13 cellular contexts compared by ENCODE assay signal in the genomic region with DNA sequence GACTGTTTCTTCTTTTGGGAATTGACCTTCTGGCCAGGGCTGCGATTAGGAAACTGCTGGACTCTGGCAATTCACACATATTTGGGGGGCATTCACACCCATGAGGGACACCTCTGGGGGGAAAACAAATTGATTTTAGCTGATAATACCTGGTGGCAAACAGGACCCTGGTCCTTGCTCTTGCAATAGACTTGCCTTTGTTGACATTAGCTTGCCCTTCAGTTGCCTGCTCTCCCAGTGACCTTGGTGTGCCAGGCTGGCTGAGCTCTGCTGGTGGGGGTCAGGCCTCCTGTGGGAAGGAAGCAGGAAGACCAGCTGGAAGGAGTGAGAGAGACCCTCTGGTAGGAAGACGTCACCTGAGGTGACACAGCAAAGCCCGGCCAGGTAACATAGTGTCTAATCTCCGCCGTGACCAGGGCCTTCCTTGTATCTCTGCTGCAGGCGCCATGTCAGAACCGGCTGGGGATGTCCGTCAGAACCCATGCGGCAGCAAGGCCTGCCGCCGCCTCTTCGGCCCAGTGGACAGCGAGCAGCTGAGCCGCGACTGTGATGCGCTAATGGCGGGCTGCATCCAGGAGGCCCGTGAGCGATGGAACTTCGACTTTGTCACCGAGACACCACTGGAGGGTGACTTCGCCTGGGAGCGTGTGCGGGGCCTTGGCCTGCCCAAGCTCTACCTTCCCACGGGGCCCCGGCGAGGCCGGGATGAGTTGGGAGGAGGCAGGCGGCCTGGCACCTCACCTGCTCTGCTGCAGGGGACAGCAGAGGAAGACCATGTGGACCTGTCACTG. TPM values are rescaled to one million over a fixed set of nuclear protein-coding genes. Genes with fewer than 3 reads are reported as not detected.
A peak's percentile ranks its signal among the peaks of the same experiment; 100 is the strongest.
DNase-seq lines count a peak whose midpoint lies in the region; ATAC-seq and TF ChIP-seq lines count a peak whose summit lies in the region.
"Had no signal": no experiment of that assay in that cellular context is flagged by ENCODE, and none has a peak within 500 bp of the region (broad histone marks: within the 10 kb centered on the region; RNA-seq: fewer than 3 reads in every experiment).

No MANE protein-coding gene starts in this region.

- H3K36me3 ChIP-seq in adipocyte (ENCODE audit: control insufficient read depth, insufficient read depth, low read length, severe bottlenecking) (peaks cover 66% of the 10 kb centered on the region), muscle layer of duodenum (ENCODE audit: control insufficient read depth in 1 of 2, insufficient read depth in 2 of 2, low read length in 2 of 2) (peaks cover 48 to 49% of the 10 kb centered on the region in 2 donors), Caco-2 (ENCODE audit: control insufficient read depth, insufficient read depth, low read length) (no peaks in the 10 kb centered on the region), prostate gland (peaks cover 3 to 14% of the 10 kb centered on the region in 2 donors)

- no peaks in the 10 kb centered on the region for H3K27me3 Mint-ChIP-seq in Caco-2 (ENCODE audit: insufficient read depth, unreplicated experiment)

- DNase-seq in adipocyte (ENCODE audit: low read depth) (no peak), Caco-2 (no peak), prostate gland (ENCODE audit: low spot score) (no peak)
- DNase-seq: hippocampal formation; naive thymus-derived CD8-positive, alpha-beta T cell; NCI-H526 treated with DMSO at 0.1 percent for 48 hours had no signal

- H3K36me3 Mint-ChIP-seq in Caco-2 (ENCODE audit: insufficient read depth, unreplicated experiment): peaks cover 11% of the 10 kb centered on the region
- H3K36me3 Mint-ChIP-seq: naive thymus-derived CD8-positive, alpha-beta T cell had no signal

- peaks cover 14% of the 10 kb centered on the region for H3K4me1 Mint-ChIP-seq in Caco-2 (ENCODE audit: low read depth, unreplicated experiment)

- H3K4me1 ChIP-seq in adipocyte (ENCODE audit: control insufficient read depth, insufficient read depth, low read length) (peaks cover 28% of the 10 kb centered on the region), muscle layer of duodenum (ENCODE audit: control insufficient read depth in 1 of 2, insufficient read depth in 2 of 2, low read length in 2 of 2) (peaks cover 17 to 28% of the 10 kb centered on the region in 2 donors), Caco-2 (peaks cover 15% of the 10 kb centered on the region), prostate gland (replicated peaks) (no peaks in the 10 kb centered on the region)

- H3K9me3 Mint-ChIP-seq in Caco-2 (ENCODE audit: unreplicated experiment): no peaks in the 10 kb centered on the region
- H3K9me3 Mint-ChIP-seq: naive thymus-derived CD8-positive, alpha-beta T cell had no signal

- TF ChIP-seq CTCF in C4-2B (conservative IDR thresholded peaks at IDR 0.05): no peak
- TF ChIP-seq CTCF in Caco-2 (IDR thresholded peaks at IDR 0.05; ENCODE audit: insufficient read depth in 1 of 2, low read depth in 1 of 2, low read length in 1 of 2, severe bottlenecking in 1 of 2, unreplicated experiment in 1 of 2): no peak
- no peak for TF ChIP-seq CTCF in prostate gland (IDR thresholded peaks at IDR 0.05)

- POLR2A ChIA-PET in Caco-2 (lab: Charles Lee): interaction anchor here (0.6 kb wide), 1 partner anchor 69 kb away, joined by 4 read pairs; no protein-coding TSS in a partner anchor

- H3K9me3 ChIP-seq in adipocyte (ENCODE audit: control insufficient read depth, low read length) (no peaks in the 10 kb centered on the region), muscle layer of duodenum (ENCODE audit: control insufficient read depth in 1 of 2, low read length in 2 of 2) (no peaks in the 10 kb centered on the region), Caco-2 (no peaks in the 10 kb centered on the region), prostate gland (no peaks in the 10 kb centered on the region)
- H3K9me3 ChIP-seq: thyroid gland had no signal

- CTCF ChIA-PET in Caco-2 (lab: Charles Lee): interaction anchor here (1.4 kb wide), 1 partner anchor 69 kb away, joined by 3 read pairs; no protein-coding TSS in a partner anchor

- 95% methylated on average over 29 of the region's 29 CpGs for WGBS in prostate gland

- H3K4me3 ChIP-seq in adipocyte (ENCODE audit: low read length) (peak overlapping the region; percentile 99), muscle layer of duodenum (ENCODE audit: low read depth in 1 of 2, low read length in 2 of 2) (no peak overlapping the region), Caco-2 (ENCODE audit: low read depth, low read length) (no peak overlapping the region), prostate gland (no peak overlapping the region)
- H3K4me3 ChIP-seq: dorsolateral prefrontal cortex, thyroid gland had no signal

- no peak overlapping the region for H3K27ac Mint-ChIP-seq in Caco-2 (ENCODE audit: unreplicated experiment)

- intact Hi-C loops in Caco-2 (cut with micrococcal nuclease; ENCODE audit: unreplicated experiment): loop anchor here (10.0 kb wide), 1 partner anchor 71 kb away; no protein-coding TSS in a partner anchor
- intact Hi-C loops in prostate gland (cut with DNase I): loop anchor here (5.0 kb wide), 1 partner anchor 73 kb away; no protein-coding TSS in a partner anchor

- H3K27ac ChIP-seq in C4-2B (peak overlapping the region; percentile 80), muscle layer of duodenum (ENCODE audit: low read length) (peak overlapping the region; percentile 66), prostate gland (no peak overlapping the region)

- no peak overlapping the region for H3K4me3 Mint-ChIP-seq in Caco-2 (ENCODE audit: unreplicated experiment)

- H3K9ac ChIP-seq in adipocyte (ENCODE audit: low read length): peak overlapping the region; percentile 80

- no TSS peak for BruUV-seq in Caco-2 (replicated peaks; lab: Mats Ljungman, UMichigan)

- H3K27me3 ChIP-seq in adipocyte (replicated peaks; ENCODE audit: control insufficient read depth, insufficient read depth, low read length): no peaks in the 10 kb centered on the region
- no peaks in the 10 kb centered on the region for H3K27me3 ChIP-seq in muscle layer of duodenum (ENCODE audit: low read depth, low read length)
- H3K27me3 ChIP-seq in Caco-2 (replicated peaks; ENCODE audit: control insufficient read depth, insufficient read depth, low read length): no peaks in the 10 kb centered on the region
- H3K27me3 ChIP-seq in prostate gland (replicated peaks; ENCODE audit: insufficient read depth): no peaks in the 10 kb centered on the region
- H3K27me3 ChIP-seq: dorsolateral prefrontal cortex, thyroid gland had no signal

- no peak for ATAC-seq in GM18870 (IDR thresholded peaks at IDR 0.05; ENCODE audit: unreplicated experiment)
- no peak for ATAC-seq in GM18511 (IDR thresholded peaks at IDR 0.05; ENCODE audit: unreplicated experiment)
- ATAC-seq: naive thymus-derived CD8-positive, alpha-beta T cell had no signal

- peak; percentile 11 for TF ChIP-seq POLR2A in GM19099 (IDR thresholded peaks at IDR 0.05; ENCODE audit: extremely low read depth, insufficient read length, low read depth)
- no peak for TF ChIP-seq POLR2A in prostate gland (IDR thresholded peaks at IDR 0.05)

RNA-seq across cellular contexts. Expression of gene CDKN1A, which starts 5.3 kb away (rescaled TPM):
- 3.0 and 3.4 TPM in 2 replicates for total RNA-seq in Caco-2 (2022)
- total RNA-seq in prostate gland: 100 to 1,000 TPM in 1 of 2 donors, 10 to 100 TPM in 1; 69.7 to 148 TPM

RNA-seq across cellular contexts. Expression of gene RAB44, which starts 13.8 kb away (rescaled TPM):
- not detected in 2 replicates for total RNA-seq in Caco-2 (2022)
- total RNA-seq in prostate gland: under 1 TPM; 0.14 to 0.45 TPM
- total RNA-seq: naive thymus-derived CD8-positive, alpha-beta T cell had no signal

Comparison
In these comparisons a context has a peak if more than half of its experiments do, and no peak if none do; other contexts are left out.
1. H3K27ac ChIP-seq: peak in C4-2B (single experiment) and muscle layer of duodenum (single experiment); none in prostate gland (0 of 2).
2. RNA of gene CDKN1A, which starts 5.3 kb away (total RNA-seq): 69.7 to 148 TPM in prostate gland; 3.0 to 3.4 TPM in Caco-2; every median in the first group is over 10 times any median in the second.